Comparison of ENCODE assay signal across 8 cellular contexts in the genomic region with DNA sequence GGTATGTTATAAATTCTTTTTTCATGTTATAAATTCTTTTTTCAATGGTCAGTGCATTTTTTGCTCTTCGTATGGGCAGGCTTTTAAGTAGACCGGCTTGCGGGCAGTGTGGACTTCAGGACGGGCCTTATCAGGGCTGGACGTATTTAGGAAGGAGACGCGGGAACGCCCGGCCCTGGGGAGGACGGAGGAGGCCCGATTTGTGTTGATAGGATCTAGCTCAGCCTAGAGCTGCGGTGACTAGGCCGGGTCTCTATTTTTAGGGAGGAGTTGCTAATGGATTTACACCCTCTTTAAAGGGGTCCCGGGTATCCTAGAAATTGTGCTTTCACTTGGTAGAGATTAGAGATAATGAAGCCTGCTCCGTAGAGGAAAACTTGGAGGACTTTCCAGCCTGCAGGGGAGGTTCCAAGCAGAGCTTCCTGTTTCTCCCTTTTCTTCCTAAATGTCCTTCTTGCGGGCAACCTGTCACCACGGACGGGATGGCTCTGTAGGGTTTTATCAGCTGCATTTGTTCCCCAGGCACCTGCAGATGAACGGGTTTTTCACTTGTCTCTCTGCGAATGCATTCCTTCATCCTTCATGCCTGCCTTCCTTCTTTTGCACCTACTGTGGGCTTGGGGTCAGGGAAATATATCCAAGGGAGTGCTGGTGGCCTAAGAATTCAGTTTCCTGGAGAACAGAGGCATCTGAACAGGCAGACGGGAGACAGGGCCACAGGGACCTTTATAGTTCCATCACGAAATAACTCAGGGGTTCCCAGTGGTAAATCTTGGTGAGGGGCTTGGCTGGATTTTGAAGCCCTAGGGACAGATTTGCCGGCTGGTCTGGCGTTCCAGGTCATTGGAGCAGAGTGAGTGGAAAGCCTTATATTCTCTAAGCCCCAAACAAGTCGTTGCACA.
DNase-seq lines count a peak whose midpoint lies in the region; ATAC-seq and TF ChIP-seq lines count a peak whose summit lies in the region.

No MANE protein-coding gene starts in this region.

- peak overlapping the region; percentile 96 for H3K27ac Mint-ChIP-seq in activated T-cell treated with anti-CD3 and anti-CD28 coated beads, Interleukin-2, amount 50 U/mL, for 24 hours

- H3K4me3 Mint-ChIP-seq in activated T-cell treated with anti-CD3 and anti-CD28 coated beads, Interleukin-2, amount 50 U/mL, for 24 hours: peak overlapping the region; percentile 94

- peaks cover 6 to 62% (median 57%) of the 10 kb centered on the region in 5 donors for H3K4me1 ChIP-seq in subcutaneous abdominal adipose tissue (ENCODE audit: control insufficient read depth in 5 of 5, insufficient read depth in 5 of 5, low read length in 5 of 5)

- H3K27ac ChIP-seq in subcutaneous abdominal adipose tissue (ENCODE audit: low read depth, low read length): peak overlapping the region; percentile 80

- peak; percentile 53 for DNase-seq in activated T-cell treated with anti-CD3 and anti-CD28 coated beads, Interleukin-2, amount 50 U/mL, for 24 hours
- DNase-seq in activated T-cell treated with anti-CD3 and anti-CD28 coated beads for 4 hours: no peak
- DNase-seq in astrocyte of the cerebellum (ENCODE audit: low read depth): no peak
- peak; percentile 65 for DNase-seq in iris pigment epithelial cell (ENCODE audit: low read depth)
- no peak for DNase-seq in COR-L47 (lab: John Stamatoyannopoulos, UW)

- H3K4me1 Mint-ChIP-seq in activated T-cell treated with anti-CD3 and anti-CD28 coated beads, Interleukin-2, amount 50 U/mL, for 24 hours (ENCODE audit: low read depth): peaks cover 51% of the 10 kb centered on the region

- TF ChIP-seq CTCF in astrocyte of the cerebellum (IDR thresholded peaks at IDR 0.05; ENCODE audit: low read depth, low read length, missing control alignments): no peak

- no peaks in the 10 kb centered on the region for H3K27me3 Mint-ChIP-seq in activated T-cell treated with anti-CD3 and anti-CD28 coated beads, Interleukin-2, amount 50 U/mL, for 24 hours

- H3K4me3 ChIP-seq in astrocyte of the cerebellum (ENCODE audit: low read depth, low read length) (peak overlapping the region; percentile 86), subcutaneous abdominal adipose tissue (ENCODE audit: low read depth in 1 of 5, low read length in 5 of 5) (peak overlapping the region; percentile 84 to 93 (median 89))

- peaks cover 51% of the 10 kb centered on the region for H3K36me3 Mint-ChIP-seq in activated T-cell treated with anti-CD3 and anti-CD28 coated beads, Interleukin-2, amount 50 U/mL, for 24 hours (ENCODE audit: low read depth)

- no peak for TF ChIP-seq POLR2A in GM18505 (IDR thresholded peaks at IDR 0.05; ENCODE audit: borderline replicate concordance, extremely low read depth, insufficient read depth, insufficient read length)

- H3K9ac ChIP-seq in subcutaneous abdominal adipose tissue (ENCODE audit: low read length in 5 of 5): peak overlapping the region; percentile 59 to 94 (median 84)

- in situ Hi-C loops in astrocyte of the cerebellum (cut with HindIII; ENCODE audit: low sequenced_read_pairs): loop anchor here (25.0 kb wide), 1 partner anchor 120 kb away; no protein-coding TSS in a partner anchor

- H3K27me3 ChIP-seq in subcutaneous abdominal adipose tissue (ENCODE audit: control insufficient read depth in 5 of 5, insufficient read depth in 4 of 5, low read length in 5 of 5): no peaks in the 10 kb centered on the region

- H3K9me3 ChIP-seq in subcutaneous abdominal adipose tissue (ENCODE audit: control insufficient read depth in 5 of 5, low read length in 5 of 5): no peaks in the 10 kb centered on the region

- ATAC-seq in GM18505 (IDR thresholded peaks at IDR 0.05; ENCODE audit: unreplicated experiment): no peak
- no peak for ATAC-seq in HG03457 (IDR thresholded peaks at IDR 0.05; ENCODE audit: unreplicated experiment)

- peaks cover 2% of the 10 kb centered on the region for H3K9me3 Mint-ChIP-seq in activated T-cell treated with anti-CD3 and anti-CD28 coated beads, Interleukin-2, amount 50 U/mL, for 24 hours

- peaks cover 0 to 2% (median 0%) of the 10 kb centered on the region in 5 donors for H3K36me3 ChIP-seq in subcutaneous abdominal adipose tissue (ENCODE audit: control insufficient read depth in 5 of 5, insufficient read depth in 5 of 5, low read length in 5 of 5)

Comparison
In these comparisons a context has a peak if more than half of its experiments do, and no peak if none do; other contexts are left out.
1. DNase-seq: peak in activated T-cell treated with anti-CD3 and anti-CD28 coated beads, Interleukin-2, amount 50 U/mL, for 24 hours (single experiment) and iris pigment epithelial cell (single experiment); none in activated T-cell treated with anti-CD3 and anti-CD28 coated beads for 4 hours (single experiment), astrocyte of the cerebellum (single experiment) and COR-L47 (single experiment).